In the genomic region with DNA sequence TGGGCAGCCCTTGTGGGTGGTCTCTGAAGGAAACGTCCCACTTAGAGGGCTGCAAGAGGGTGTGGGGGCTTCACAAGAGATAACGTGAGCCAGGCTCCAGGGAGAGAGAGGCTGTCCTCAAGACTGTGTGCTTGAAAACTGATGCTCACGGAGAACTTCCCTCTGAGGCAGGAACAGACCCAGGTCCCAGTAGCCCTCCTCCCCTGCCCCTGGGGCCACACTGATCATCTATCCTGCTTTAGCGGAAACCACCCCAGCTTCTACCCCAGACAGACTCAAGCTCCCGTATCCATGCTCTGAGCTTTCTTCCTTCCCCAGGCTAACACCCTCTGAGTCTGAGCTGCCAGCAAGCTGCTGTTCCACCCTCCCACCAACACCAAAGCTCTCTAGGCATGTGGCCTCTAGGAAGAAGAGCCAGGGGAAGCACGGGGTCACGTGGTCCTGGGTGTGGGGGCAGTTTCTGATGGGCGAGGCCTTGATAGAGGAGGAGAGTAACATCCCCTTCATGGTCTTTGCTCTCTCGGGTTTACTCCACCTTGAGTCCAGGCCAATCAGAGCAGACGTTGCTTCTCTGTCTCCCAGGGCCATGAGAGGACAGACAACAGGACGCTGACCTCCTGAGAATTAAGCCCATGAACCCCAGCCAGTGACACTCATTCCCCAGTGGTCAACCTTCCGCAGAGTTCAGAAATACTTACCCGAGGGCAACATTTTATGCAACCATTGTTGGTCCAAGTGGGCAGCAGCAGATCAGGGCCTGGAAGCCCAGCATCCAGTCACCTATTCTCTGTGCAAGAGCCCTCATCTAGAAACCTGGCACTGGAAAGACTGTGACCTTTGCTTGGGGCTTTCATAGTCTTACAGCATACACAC, we compare ENCODE assay signal across 1 cellular context.
TF ChIP-seq lines count a peak whose summit lies in the region.

No MANE protein-coding gene starts in this region.

TF ChIP-seq in HepG2, 621 proteins besides CTCF, POLR2A, EP300 and RAD21 (continued from another document and continues in another):
- TF ChIP-seq ZNF7 (CRISPR knock-in tag; IDR thresholded peaks at IDR 0.05) (peak; percentile 61; the same call in 1 of the 2 replicates), ZNF484 (CRISPR knock-in tag; IDR thresholded peaks at IDR 0.05; ENCODE audit: borderline replicate concordance, low read depth) (no peak; the same call in 1 of the 2 replicates), RAD51 (IDR thresholded peaks at IDR 0.05; ENCODE audit: borderline replicate concordance) (peak; percentile 99), ZFP62 (CRISPR knock-in tag; IDR thresholded peaks at IDR 0.05) (no peak), RBM22 (optimal IDR thresholded peaks at IDR 0.05; ENCODE audit: low read length) (peak; percentile 98), IKZF4 (CRISPR knock-in tag; IDR thresholded peaks at IDR 0.05; ENCODE audit: borderline replicate concordance, low read depth, not compliant biosample characterization) (peak; percentile 94), MED8 (CRISPR knock-in tag; IDR thresholded peaks at IDR 0.05; ENCODE audit: insufficient replicate concordance) (peak; percentile 98), IRX3 (CRISPR knock-in tag; IDR thresholded peaks at IDR 0.05; ENCODE audit: borderline replicate concordance, low read depth) (peak; percentile 97), PCBP2 (optimal IDR thresholded peaks at IDR 0.05; ENCODE audit: low read depth, low read length, poor library complexity, severe bottlenecking) (peak; percentile 48), STAG1 (CRISPR knock-in tag; IDR thresholded peaks at IDR 0.05) (no peak; the same call in none of the 2 replicates), ZBTB8A (CRISPR knock-in tag; IDR thresholded peaks at IDR 0.05; ENCODE audit: borderline replicate concordance, low read depth) (peak; percentile 99), ZFX (CRISPR knock-in tag; IDR thresholded peaks at IDR 0.05; ENCODE audit: low read depth) (peak; percentile 97), MLLT10 (CRISPR knock-in tag; IDR thresholded peaks at IDR 0.05) (no peak; the same call in 1 of the 2 replicates), MAFG (CRISPR knock-in tag; IDR thresholded peaks at IDR 0.05) (no peak), ZNF891 (CRISPR knock-in tag; IDR thresholded peaks at IDR 0.05) (no peak), HOXA7 (CRISPR knock-in tag; IDR thresholded peaks at IDR 0.05) (no peak), ZNF598 (CRISPR knock-in tag; IDR thresholded peaks at IDR 0.05; ENCODE audit: borderline replicate concordance) (peak; percentile 99), ZNF605 (CRISPR knock-in tag; IDR thresholded peaks at IDR 0.05) (peak; percentile 100), SRY (CRISPR knock-in tag; IDR thresholded peaks at IDR 0.05) (no peak), SMYD3 (CRISPR knock-in tag; IDR thresholded peaks at IDR 0.05) (peak; percentile 91; the same call in 1 of the 2 replicates), ZSCAN20 (CRISPR knock-in tag; IDR thresholded peaks at IDR 0.05; ENCODE audit: borderline replicate concordance) (no peak; the same call in 1 of the 2 replicates), CENPX (CRISPR knock-in tag; IDR thresholded peaks at IDR 0.05) (no peak), ZNF3 (CRISPR knock-in tag; IDR thresholded peaks at IDR 0.05) (peak; percentile 78; the same call in 1 of the 2 replicates), PITX1 (CRISPR knock-in tag; IDR thresholded peaks at IDR 0.05) (peak; percentile 98), RCOR2 (CRISPR knock-in tag; IDR thresholded peaks at IDR 0.05) (peak; percentile 15; the same call in 1 of the 2 replicates), SALL1 (CRISPR knock-in tag; IDR thresholded peaks at IDR 0.05) (peak; percentile 99)
- TF ChIP-seq, protein P1, sequence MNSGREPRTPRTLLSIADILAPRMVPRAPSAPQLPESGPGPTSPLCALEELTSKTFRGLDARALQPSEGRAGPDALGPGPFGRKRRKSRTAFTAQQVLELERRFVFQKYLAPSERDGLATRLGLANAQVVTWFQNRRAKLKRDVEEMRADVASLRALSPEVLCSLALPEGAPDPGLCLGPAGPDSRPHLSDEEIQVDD (CRISPR knock-in tag; IDR thresholded peaks at IDR 0.05; ENCODE audit: borderline replicate concordance), result peak; percentile 39; the same call in 1 of the 2 replicates
- TF ChIP-seq, protein P2, sequence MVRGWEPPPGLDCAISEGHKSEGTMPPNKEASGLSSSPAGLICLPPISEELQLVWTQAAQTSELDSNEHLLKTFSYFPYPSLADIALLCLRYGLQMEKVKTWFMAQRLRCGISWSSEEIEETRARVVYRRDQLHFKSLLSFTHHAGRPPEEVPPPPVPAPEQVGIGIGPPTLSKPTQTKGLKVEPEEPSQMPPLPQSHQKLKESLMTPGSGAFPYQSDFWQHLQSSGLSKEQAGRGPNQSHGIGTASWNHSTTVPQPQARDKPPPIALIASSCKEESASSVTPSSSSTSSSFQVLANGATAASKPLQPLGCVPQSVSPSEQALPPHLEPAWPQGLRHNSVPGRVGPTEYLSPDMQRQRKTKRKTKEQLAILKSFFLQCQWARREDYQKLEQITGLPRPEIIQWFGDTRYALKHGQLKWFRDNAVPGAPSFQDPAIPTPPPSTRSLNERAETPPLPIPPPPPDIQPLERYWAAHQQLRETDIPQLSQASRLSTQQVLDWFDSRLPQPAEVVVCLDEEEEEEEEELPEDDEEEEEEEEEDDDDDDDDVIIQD (CRISPR knock-in tag; IDR thresholded peaks at IDR 0.05; ENCODE audit: low read depth), result peak; percentile 99
- TF ChIP-seq, protein P3, sequence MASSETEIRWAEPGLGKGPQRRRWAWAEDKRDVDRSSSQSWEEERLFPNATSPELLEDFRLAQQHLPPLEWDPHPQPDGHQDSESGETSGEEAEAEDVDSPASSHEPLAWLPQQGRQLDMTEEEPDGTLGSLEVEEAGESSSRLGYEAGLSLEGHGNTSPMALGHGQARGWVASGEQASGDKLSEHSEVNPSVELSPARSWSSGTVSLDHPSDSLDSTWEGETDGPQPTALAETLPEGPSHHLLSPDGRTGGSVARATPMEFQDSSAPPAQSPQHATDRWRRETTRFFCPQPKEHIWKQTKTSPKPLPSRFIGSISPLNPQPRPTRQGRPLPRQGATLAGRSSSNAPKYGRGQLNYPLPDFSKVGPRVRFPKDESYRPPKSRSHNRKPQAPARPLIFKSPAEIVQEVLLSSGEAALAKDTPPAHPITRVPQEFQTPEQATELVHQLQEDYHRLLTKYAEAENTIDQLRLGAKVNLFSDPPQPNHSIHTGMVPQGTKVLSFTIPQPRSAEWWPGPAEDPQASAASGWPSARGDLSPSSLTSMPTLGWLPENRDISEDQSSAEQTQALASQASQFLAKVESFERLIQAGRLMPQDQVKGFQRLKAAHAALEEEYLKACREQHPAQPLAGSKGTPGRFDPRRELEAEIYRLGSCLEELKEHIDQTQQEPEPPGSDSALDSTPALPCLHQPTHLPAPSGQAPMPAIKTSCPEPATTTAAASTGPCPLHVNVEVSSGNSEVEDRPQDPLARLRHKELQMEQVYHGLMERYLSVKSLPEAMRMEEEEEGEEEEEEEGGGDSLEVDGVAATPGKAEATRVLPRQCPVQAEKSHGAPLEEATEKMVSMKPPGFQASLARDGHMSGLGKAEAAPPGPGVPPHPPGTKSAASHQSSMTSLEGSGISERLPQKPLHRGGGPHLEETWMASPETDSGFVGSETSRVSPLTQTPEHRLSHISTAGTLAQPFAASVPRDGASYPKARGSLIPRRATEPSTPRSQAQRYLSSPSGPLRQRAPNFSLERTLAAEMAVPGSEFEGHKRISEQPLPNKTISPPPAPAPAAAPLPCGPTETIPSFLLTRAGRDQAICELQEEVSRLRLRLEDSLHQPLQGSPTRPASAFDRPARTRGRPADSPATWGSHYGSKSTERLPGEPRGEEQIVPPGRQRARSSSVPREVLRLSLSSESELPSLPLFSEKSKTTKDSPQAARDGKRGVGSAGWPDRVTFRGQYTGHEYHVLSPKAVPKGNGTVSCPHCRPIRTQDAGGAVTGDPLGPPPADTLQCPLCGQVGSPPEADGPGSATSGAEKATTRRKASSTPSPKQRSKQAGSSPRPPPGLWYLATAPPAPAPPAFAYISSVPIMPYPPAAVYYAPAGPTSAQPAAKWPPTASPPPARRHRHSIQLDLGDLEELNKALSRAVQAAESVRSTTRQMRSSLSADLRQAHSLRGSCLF (CRISPR knock-in tag; IDR thresholded peaks at IDR 0.05; ENCODE audit: borderline replicate concordance), result no peak
- TF ChIP-seq, protein P4, sequence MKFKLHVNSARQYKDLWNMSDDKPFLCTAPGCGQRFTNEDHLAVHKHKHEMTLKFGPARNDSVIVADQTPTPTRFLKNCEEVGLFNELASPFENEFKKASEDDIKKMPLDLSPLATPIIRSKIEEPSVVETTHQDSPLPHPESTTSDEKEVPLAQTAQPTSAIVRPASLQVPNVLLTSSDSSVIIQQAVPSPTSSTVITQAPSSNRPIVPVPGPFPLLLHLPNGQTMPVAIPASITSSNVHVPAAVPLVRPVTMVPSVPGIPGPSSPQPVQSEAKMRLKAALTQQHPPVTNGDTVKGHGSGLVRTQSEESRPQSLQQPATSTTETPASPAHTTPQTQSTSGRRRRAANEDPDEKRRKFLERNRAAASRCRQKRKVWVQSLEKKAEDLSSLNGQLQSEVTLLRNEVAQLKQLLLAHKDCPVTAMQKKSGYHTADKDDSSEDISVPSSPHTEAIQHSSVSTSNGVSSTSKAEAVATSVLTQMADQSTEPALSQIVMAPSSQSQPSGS (CRISPR knock-in tag; IDR thresholded peaks at IDR 0.05), result peak; percentile 96
- TF ChIP-seq, protein P5, sequence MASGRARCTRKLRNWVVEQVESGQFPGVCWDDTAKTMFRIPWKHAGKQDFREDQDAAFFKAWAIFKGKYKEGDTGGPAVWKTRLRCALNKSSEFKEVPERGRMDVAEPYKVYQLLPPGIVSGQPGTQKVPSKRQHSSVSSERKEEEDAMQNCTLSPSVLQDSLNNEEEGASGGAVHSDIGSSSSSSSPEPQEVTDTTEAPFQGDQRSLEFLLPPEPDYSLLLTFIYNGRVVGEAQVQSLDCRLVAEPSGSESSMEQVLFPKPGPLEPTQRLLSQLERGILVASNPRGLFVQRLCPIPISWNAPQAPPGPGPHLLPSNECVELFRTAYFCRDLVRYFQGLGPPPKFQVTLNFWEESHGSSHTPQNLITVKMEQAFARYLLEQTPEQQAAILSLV (CRISPR knock-in tag; IDR thresholded peaks at IDR 0.05; ENCODE audit: borderline replicate concordance), result peak; percentile 99
- TF ChIP-seq, protein P6, sequence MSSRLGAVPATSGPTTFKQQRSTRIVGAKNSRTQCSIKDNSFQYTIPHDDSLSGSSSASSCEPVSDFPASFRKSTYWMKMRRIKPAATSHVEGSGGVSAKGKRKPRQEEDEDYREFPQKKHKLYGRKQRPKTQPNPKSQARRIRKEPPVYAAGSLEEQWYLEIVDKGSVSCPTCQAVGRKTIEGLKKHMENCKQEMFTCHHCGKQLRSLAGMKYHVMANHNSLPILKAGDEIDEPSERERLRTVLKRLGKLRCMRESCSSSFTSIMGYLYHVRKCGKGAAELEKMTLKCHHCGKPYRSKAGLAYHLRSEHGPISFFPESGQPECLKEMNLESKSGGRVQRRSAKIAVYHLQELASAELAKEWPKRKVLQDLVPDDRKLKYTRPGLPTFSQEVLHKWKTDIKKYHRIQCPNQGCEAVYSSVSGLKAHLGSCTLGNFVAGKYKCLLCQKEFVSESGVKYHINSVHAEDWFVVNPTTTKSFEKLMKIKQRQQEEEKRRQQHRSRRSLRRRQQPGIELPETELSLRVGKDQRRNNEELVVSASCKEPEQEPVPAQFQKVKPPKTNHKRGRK (CRISPR knock-in tag; IDR thresholded peaks at IDR 0.05), result peak; percentile 80
- TF ChIP-seq, protein P7, sequence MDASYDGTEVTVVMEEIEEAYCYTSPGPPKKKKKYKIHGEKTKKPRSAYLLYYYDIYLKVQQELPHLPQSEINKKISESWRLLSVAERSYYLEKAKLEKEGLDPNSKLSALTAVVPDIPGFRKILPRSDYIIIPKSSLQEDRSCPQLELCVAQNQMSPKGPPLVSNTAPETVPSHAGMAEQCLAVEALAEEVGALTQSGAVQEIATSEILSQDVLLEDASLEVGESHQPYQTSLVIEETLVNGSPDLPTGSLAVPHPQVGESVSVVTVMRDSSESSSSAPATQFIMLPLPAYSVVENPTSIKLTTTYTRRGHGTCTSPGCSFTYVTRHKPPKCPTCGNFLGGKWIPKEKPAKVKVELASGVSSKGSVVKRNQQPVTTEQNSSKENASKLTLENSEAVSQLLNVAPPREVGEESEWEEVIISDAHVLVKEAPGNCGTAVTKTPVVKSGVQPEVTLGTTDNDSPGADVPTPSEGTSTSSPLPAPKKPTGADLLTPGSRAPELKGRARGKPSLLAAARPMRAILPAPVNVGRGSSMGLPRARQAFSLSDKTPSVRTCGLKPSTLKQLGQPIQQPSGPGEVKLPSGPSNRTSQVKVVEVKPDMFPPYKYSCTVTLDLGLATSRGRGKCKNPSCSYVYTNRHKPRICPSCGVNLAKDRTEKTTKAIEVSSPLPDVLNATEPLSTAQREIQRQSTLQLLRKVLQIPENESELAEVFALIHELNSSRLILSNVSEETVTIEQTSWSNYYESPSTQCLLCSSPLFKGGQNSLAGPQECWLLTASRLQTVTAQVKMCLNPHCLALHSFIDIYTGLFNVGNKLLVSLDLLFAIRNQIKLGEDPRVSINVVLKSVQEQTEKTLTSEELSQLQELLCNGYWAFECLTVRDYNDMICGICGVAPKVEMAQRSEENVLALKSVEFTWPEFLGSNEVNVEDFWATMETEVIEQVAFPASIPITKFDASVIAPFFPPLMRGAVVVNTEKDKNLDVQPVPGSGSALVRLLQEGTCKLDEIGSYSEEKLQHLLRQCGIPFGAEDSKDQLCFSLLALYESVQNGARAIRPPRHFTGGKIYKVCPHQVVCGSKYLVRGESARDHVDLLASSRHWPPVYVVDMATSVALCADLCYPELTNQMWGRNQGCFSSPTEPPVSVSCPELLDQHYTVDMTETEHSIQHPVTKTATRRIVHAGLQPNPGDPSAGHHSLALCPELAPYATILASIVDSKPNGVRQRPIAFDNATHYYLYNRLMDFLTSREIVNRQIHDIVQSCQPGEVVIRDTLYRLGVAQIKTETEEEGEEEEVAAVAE (CRISPR knock-in tag; IDR thresholded peaks at IDR 0.05; ENCODE audit: borderline replicate concordance), result peak; percentile 100
- TF ChIP-seq, protein P8, sequence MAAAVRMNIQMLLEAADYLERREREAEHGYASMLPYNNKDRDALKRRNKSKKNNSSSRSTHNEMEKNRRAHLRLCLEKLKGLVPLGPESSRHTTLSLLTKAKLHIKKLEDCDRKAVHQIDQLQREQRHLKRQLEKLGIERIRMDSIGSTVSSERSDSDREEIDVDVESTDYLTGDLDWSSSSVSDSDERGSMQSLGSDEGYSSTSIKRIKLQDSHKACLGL (CRISPR knock-in tag; IDR thresholded peaks at IDR 0.05), result peak; percentile 98
